31 cellular contexts compared by ENCODE assay signal in the genomic region with DNA sequence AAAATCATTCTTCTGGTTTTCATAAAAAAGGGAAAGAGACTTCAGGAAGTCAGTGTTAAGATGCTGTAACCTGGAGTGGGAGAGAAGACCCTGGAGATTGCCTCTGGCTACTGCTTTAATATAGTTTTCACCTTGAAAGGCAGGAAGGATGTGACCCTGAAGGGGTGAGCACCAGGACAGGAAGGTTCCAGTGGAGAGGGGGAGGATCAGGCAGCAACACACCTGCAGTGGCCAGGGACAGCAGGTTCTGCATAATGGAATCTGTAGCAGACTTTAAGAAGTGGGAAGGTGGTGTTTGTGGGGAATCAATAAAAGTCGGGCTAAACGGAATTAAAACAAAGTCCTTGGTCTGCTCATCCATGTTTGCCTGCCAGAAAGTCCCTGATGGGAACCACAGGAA.
"Had no signal": no experiment of that assay in that cellular context is flagged by ENCODE, and none has a peak within 500 bp of the region (broad histone marks: within the 10 kb centered on the region; RNA-seq: fewer than 3 reads in every experiment).

No MANE protein-coding gene starts in this region.

- H3K27ac ChIP-seq: adrenal gland, body of pancreas, colonic mucosa, WERI-Rb-1 had no signal

- H3K4me3 Mint-ChIP-seq: activated CD4-positive, alpha-beta memory T cell treated with anti-CD3 and anti-CD28 coated beads for 36 hours; activated CD4-positive, alpha-beta T cell treated with anti-CD3 and anti-CD28 coated beads for 36 hours; activated CD4-positive, alpha-beta T cell treated with anti-CD3 and anti-CD28 coated beads, Interleukin-2, amount 10 ng/mL, durations not matched to agents 24 days and 14 days; activated CD8-positive, alpha-beta memory T cell treated with anti-CD3 and anti-CD28 coated beads, Interleukin-2, amount 10 ng/mL, durations not matched to agents 7 days and 5 days; activated CD8-positive, alpha-beta T cell treated with anti-CD3 and anti-CD28 coated beads, Interleukin-2, amount 10 ng/mL, durations not matched to agents 7 days and 5 days; activated naive CD4-positive, alpha-beta T cell treated with anti-CD3 and anti-CD28 coated beads for 36 hours; activated naive CD4-positive, alpha-beta T cell treated with anti-CD3 and anti-CD28 coated beads, Interleukin-2, amount 50 U/mL, for 24 hours; activated naive CD8-positive, alpha-beta T cell treated with anti-CD3 and anti-CD28 coated beads for 36 hours; activated naive CD8-positive, alpha-beta T cell treated with anti-CD3 and anti-CD28 coated beads, Interleukin-2, amount 50 U/mL, for 24 hours; activated T-helper 1 cell treated with anti-CD3 and anti-CD28 coated beads, Interleukin-12 subunit alpha, Interleukin-12 subunit beta, Interleukin-2, Interleukin-4 antibody, amounts not matched to agents 30 ng/mL and 10 ng/mL and 1 ng/mL, durations not matched to agents 14 hours and 24 hours and 36 hours; T-helper 17 cell; T-helper 2 cell treated with Interferon-gamma antibody and Interleukin-4, amounts not matched to agents 5 μg/mL and 100 μg/mL, for 36 hours had no signal

- H3K4me3 ChIP-seq: adrenal gland, body of pancreas, colonic mucosa had no signal

- ATAC-seq: activated CD4-positive, alpha-beta T cell treated with anti-CD3 and anti-CD28 coated beads for 36 hours; activated CD8-positive, alpha-beta memory T cell treated with anti-CD3 and anti-CD28 coated beads, Interleukin-2, amount 10 ng/mL, durations not matched to agents 7 days and 5 days; activated CD8-positive, alpha-beta T cell treated with anti-CD3 and anti-CD28 coated beads, Interleukin-2, amount 10 ng/mL, durations not matched to agents 7 days and 5 days; activated naive CD8-positive, alpha-beta T cell treated with anti-CD3 and anti-CD28 coated beads, Interleukin-2, amount 50 U/mL, for 24 hours; body of pancreas; esophagus mucosa; T-helper 17 cell had no signal

- H3K9me3 ChIP-seq: adrenal gland, body of pancreas, colonic mucosa had no signal

- H3K27ac Mint-ChIP-seq: activated CD4-positive, alpha-beta memory T cell treated with anti-CD3 and anti-CD28 coated beads for 36 hours; activated CD4-positive, alpha-beta T cell treated with anti-CD3 and anti-CD28 coated beads for 36 hours; activated CD4-positive, alpha-beta T cell treated with anti-CD3 and anti-CD28 coated beads, Interleukin-2, amount 10 ng/mL, durations not matched to agents 24 days and 14 days; activated CD8-positive, alpha-beta memory T cell treated with anti-CD3 and anti-CD28 coated beads, Interleukin-2, amount 10 ng/mL, durations not matched to agents 7 days and 5 days; activated CD8-positive, alpha-beta T cell treated with anti-CD3 and anti-CD28 coated beads, Interleukin-2, amount 10 ng/mL, durations not matched to agents 7 days and 5 days; activated naive CD4-positive, alpha-beta T cell treated with anti-CD3 and anti-CD28 coated beads for 36 hours; activated naive CD4-positive, alpha-beta T cell treated with anti-CD3 and anti-CD28 coated beads, Interleukin-2, amount 50 U/mL, for 24 hours; activated naive CD8-positive, alpha-beta T cell treated with anti-CD3 and anti-CD28 coated beads for 36 hours; activated naive CD8-positive, alpha-beta T cell treated with anti-CD3 and anti-CD28 coated beads, Interleukin-2, amount 50 U/mL, for 24 hours; activated T-helper 1 cell treated with anti-CD3 and anti-CD28 coated beads, Interleukin-12 subunit alpha, Interleukin-12 subunit beta, Interleukin-2, Interleukin-4 antibody, amounts not matched to agents 30 ng/mL and 10 ng/mL and 1 ng/mL, durations not matched to agents 14 hours and 24 hours and 36 hours; activated T-helper 2 cell treated with anti-CD3 and anti-CD28 coated beads, Interferon-gamma antibody, Interleukin-2, Interleukin-4, amounts not matched to agents 10 μg/mL and 5 μg/mL and 100 μg/mL, durations not matched to agents 14 hours and 24 hours and 36 hours; T-helper 17 cell; T-helper 2 cell treated with Interferon-gamma antibody and Interleukin-4, amounts not matched to agents 5 μg/mL and 100 μg/mL, for 36 hours had no signal

- H3K4me1 ChIP-seq: colonic mucosa had no signal

- H3K27me3 ChIP-seq: adrenal gland, body of pancreas, colonic mucosa had no signal

- DNase-seq: activated CD4-positive, alpha-beta memory T cell treated with anti-CD3 and anti-CD28 coated beads for 36 hours; activated CD4-positive, alpha-beta T cell treated with anti-CD3 and anti-CD28 coated beads for 36 hours; activated CD4-positive, alpha-beta T cell treated with anti-CD3 and anti-CD28 coated beads, Interleukin-2, amount 10 ng/mL, durations not matched to agents 24 days and 14 days; activated CD4-positive, CD25-positive, alpha-beta regulatory T cell; activated CD4-positive, CD25-positive, alpha-beta regulatory T cell treated with anti-CD3 and anti-CD28 coated beads, Interleukin-2, amount 50 U/mL, for 72 hours; activated CD8-positive, alpha-beta memory T cell treated with anti-CD3 and anti-CD28 coated beads, Interleukin-2, amount 10 ng/mL, durations not matched to agents 7 days and 5 days; activated CD8-positive, alpha-beta memory T cell treated with anti-CD3 and anti-CD28 coated beads, Interleukin-2, amount 50 U/mL, for 4 hours; activated CD8-positive, alpha-beta T cell treated with anti-CD3 and anti-CD28 coated beads, Interleukin-2, amount 10 ng/mL, durations not matched to agents 7 days and 5 days; activated effector memory CD4-positive, alpha-beta T cell treated with anti-CD3 and anti-CD28 coated beads, Interleukin-2, amount 50 U/mL, for 16 hours; activated naive CD4-positive, alpha-beta T cell treated with anti-CD3 and anti-CD28 coated beads for 36 hours; activated naive CD8-positive, alpha-beta T cell treated with anti-CD3 and anti-CD28 coated beads for 36 hours; activated naive CD8-positive, alpha-beta T cell treated with anti-CD3 and anti-CD28 coated beads, Interleukin-2, amount 50 U/mL, for 24 hours; activated T-cell treated with anti-CD3 and anti-CD28 coated beads, Interleukin-2, amount 50 U/mL, for 1 hour; activated T-cell treated with anti-CD3 and anti-CD28 coated beads, Interleukin-2, amount 50 U/mL, for 48 hours; adrenal gland; amygdala; aorta; body of pancreas; caudate nucleus; colonic mucosa; effector CD8-positive, alpha-beta T cell; foreskin fibroblast; head of caudate nucleus; T-helper 17 cell; T1000; WERI-Rb-1 had no signal

- H3K4me1 Mint-ChIP-seq: activated CD8-positive, alpha-beta memory T cell treated with anti-CD3 and anti-CD28 coated beads, Interleukin-2, amount 10 ng/mL, durations not matched to agents 7 days and 5 days had no signal

- H3K27me3 Mint-ChIP-seq: activated CD4-positive, alpha-beta memory T cell treated with anti-CD3 and anti-CD28 coated beads for 36 hours; activated CD4-positive, alpha-beta T cell treated with anti-CD3 and anti-CD28 coated beads for 36 hours; activated CD4-positive, alpha-beta T cell treated with anti-CD3 and anti-CD28 coated beads, Interleukin-2, amount 10 ng/mL, durations not matched to agents 24 days and 14 days; activated CD8-positive, alpha-beta memory T cell treated with anti-CD3 and anti-CD28 coated beads, Interleukin-2, amount 10 ng/mL, durations not matched to agents 7 days and 5 days; activated naive CD4-positive, alpha-beta T cell treated with anti-CD3 and anti-CD28 coated beads, Interleukin-2, amount 50 U/mL, for 24 hours; activated naive CD8-positive, alpha-beta T cell treated with anti-CD3 and anti-CD28 coated beads for 36 hours; activated naive CD8-positive, alpha-beta T cell treated with anti-CD3 and anti-CD28 coated beads, Interleukin-2, amount 50 U/mL, for 24 hours; T-helper 17 cell had no signal

- H3K36me3 Mint-ChIP-seq: activated CD4-positive, alpha-beta memory T cell treated with anti-CD3 and anti-CD28 coated beads for 36 hours; activated CD8-positive, alpha-beta memory T cell treated with anti-CD3 and anti-CD28 coated beads, Interleukin-2, amount 10 ng/mL, durations not matched to agents 7 days and 5 days had no signal

- H3K36me3 ChIP-seq: adrenal gland, colonic mucosa, WERI-Rb-1 had no signal

- H3K9me3 Mint-ChIP-seq: activated CD4-positive, alpha-beta memory T cell treated with anti-CD3 and anti-CD28 coated beads for 36 hours; activated naive CD4-positive, alpha-beta T cell treated with anti-CD3 and anti-CD28 coated beads for 36 hours; activated naive CD4-positive, alpha-beta T cell treated with anti-CD3 and anti-CD28 coated beads, Interleukin-2, amount 50 U/mL, for 24 hours; activated naive CD8-positive, alpha-beta T cell treated with anti-CD3 and anti-CD28 coated beads for 36 hours; activated naive CD8-positive, alpha-beta T cell treated with anti-CD3 and anti-CD28 coated beads, Interleukin-2, amount 50 U/mL, for 24 hours; activated T-helper 1 cell treated with anti-CD3 and anti-CD28 coated beads, Interleukin-12 subunit alpha, Interleukin-12 subunit beta, Interleukin-2, Interleukin-4 antibody, amounts not matched to agents 30 ng/mL and 10 ng/mL and 1 ng/mL, durations not matched to agents 14 hours and 24 hours and 36 hours; activated T-helper 2 cell treated with anti-CD3 and anti-CD28 coated beads, Interferon-gamma antibody, Interleukin-2, Interleukin-4, amounts not matched to agents 10 μg/mL and 5 μg/mL and 100 μg/mL, durations not matched to agents 14 hours and 24 hours and 36 hours; T-helper 2 cell treated with Interferon-gamma antibody and Interleukin-4, amounts not matched to agents 5 μg/mL and 100 μg/mL, for 36 hours had no signal
